Comparison of ENCODE assay signal across 9 cellular contexts in the genomic region with DNA sequence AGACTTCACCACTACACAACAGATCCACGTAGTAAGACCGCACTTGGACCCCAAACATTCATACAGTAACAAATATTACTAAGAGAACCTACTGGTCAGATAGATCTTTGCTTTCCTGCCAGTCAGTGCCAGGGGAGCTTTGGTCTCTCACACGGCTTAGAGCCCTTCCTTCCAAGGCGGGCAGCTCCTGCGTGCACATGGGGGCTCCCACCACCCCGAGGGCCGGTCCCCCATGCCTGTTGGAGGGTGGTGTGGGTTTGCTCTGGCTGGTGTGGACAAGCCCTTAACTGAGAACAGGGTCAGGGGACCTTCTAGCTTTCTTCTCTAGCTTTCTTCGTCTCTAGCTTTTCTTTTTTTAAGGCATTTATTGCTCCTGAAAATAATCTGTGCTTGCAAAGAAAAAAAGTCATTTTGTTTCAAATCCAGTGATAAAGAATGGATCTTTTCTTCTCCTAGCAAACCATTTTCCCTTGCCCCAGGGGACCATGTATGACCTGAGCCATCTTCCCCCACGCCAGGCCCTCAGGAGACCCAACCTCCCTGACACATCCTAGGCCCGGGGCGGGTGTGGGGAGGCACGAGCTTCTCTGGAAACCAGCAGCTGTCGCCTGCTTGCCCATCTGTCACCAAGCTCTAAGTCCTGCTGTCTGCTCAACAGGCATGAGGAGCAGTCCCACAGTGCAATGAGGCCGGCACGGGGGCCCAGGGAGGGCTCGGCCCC.
"Had no signal": no experiment of that assay in that cellular context is flagged by ENCODE, and none has a peak within 500 bp of the region (broad histone marks: within the 10 kb centered on the region; RNA-seq: fewer than 3 reads in every experiment).

No MANE protein-coding gene starts in this region.

- H3K4me1 ChIP-seq: body of pancreas, transverse colon had no signal

- H3K4me3 ChIP-seq: body of pancreas, transverse colon had no signal

- H3K9me3 ChIP-seq: body of pancreas, transverse colon had no signal

- H3K27me3 ChIP-seq: body of pancreas, transverse colon had no signal

- ATAC-seq: body of pancreas; effector memory CD8-positive, alpha-beta T cell; stimulated activated naive B cell treated with anti-CD40 and anti-IgM and Interleukin-4, amounts not matched to agents 10 μg/mL and 1 μg/mL and 100 μg/mL, for 72 hours; WTC11 had no signal

- H3K27ac ChIP-seq: body of pancreas, transverse colon had no signal

- DNase-seq: activated CD4-positive, alpha-beta T cell treated with anti-CD3 and anti-CD28 coated beads for 48 hours; body of pancreas; effector memory CD8-positive, alpha-beta T cell; erythroblast; hippocampal formation; stimulated activated CD4-positive, alpha-beta T cell treated with anti-CD3 and anti-CD28 coated beads, Interleukin-2, amount 100 ng/mL, for 24 hours; stimulated activated naive B cell treated with anti-CD40 and anti-IgM and Interleukin-4, amounts not matched to agents 10 μg/mL and 1 μg/mL and 100 μg/mL, for 72 hours; transverse colon had no signal

- H3K36me3 ChIP-seq: transverse colon had no signal
